ENCODE assay signal across 9 cellular contexts in the genomic region with DNA sequence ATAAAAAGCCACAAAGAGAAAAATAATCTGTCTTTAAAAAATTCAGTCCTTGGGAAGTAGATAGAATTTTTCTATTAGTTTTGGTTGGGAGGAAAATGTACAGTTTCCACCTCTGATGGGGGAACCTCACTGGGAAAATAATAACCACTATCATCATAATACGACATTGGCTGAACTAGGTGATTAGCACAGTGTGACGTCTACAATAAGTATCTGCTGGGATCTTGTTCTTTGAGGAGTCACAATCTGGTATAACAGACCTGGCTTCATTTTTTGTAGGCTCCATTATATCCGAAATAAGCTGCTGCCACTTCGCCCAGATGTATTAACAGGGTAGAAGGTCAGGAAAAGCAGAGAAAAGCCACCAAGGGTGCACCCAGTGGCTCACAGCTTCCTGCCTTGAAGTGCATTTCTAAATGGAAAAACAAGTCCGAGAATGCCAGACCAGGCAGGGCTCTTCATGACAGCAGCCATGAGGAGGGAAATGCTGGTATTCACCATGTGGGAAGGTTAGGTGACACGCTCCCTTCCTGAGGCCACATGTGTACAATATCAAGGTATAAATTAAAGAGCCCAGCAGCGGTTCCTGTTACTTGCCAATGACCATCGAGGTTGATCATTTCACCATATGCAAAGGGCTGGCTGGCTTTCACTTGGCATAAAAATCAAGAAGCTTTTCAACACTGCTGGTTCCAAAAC.
DNase-seq lines count a peak whose midpoint lies in the region; ATAC-seq and TF ChIP-seq lines count a peak whose summit lies in the region.
"Had no signal": no experiment of that assay in that cellular context is flagged by ENCODE, and none has a peak within 500 bp of the region (broad histone marks: within the 10 kb centered on the region; RNA-seq: fewer than 3 reads in every experiment).

No MANE protein-coding gene starts in this region.

- no peaks in the 10 kb centered on the region for H3F3A ChIP-seq in PC-9 (ENCODE audit: insufficient read depth, low read depth)

- no peaks in the 10 kb centered on the region for H4K20me1 ChIP-seq in PC-9 (ENCODE audit: insufficient read depth)

- H3K36me3 ChIP-seq in PC-9 (ENCODE audit: low read depth) = no peaks in the 10 kb centered on the region

- 0 out of 2 replicates have a peak overlapping the region, but pooled peaks have one; percentile 0 for H2AFZ ChIP-seq in PC-9

- no peaks in the 10 kb centered on the region for H3K79me2 ChIP-seq in PC-9 (ENCODE audit: low read depth)

- TF ChIP-seq CTCF in PC-9 (conservative IDR thresholded peaks at IDR 0.05) = no peak

- H3K9me2 ChIP-seq in PC-9 (ENCODE audit: insufficient read depth) = peaks cover 4% of the 10 kb centered on the region; the same call in 1 of the 2 replicates

- WGBS in right cardiac atrium = 61% methylated on average over 8 of the region's 8 CpGs

- no peaks in the 10 kb centered on the region for H3K4me1 ChIP-seq in right cardiac atrium (ENCODE audit: control insufficient read depth, insufficient read depth, low read length)
- H3K4me1 ChIP-seq in PC-9 (replicated peaks; ENCODE audit: insufficient read depth) = no peaks in the 10 kb centered on the region

- DNase-seq in right cardiac atrium = peak in 2 of 3 donors; percentile 22 to 41
- no peak for DNase-seq in Right ventricle myocardium inferior (ENCODE audit: missing footprints)
- DNase-seq in PC-9 = no peak
- no peak for DNase-seq in KG1 (lab: John Stamatoyannopoulos, UW)
- no peak for DNase-seq in A172 (ENCODE audit: low spot score)
- DNase-seq: DMS79 treated with DMSO at 0.1 percent for 48 hours, Right ventricle myocardium superior had no signal

- intact Hi-C loops in right cardiac atrium (cut with DNase I) = loop anchor here in 2 of 4 donors (10.0 kb wide), 2 partner anchors 142 to 372 kb away; no protein-coding TSS in a partner anchor
- intact Hi-C loops in Right ventricle myocardium inferior (cut with DNase I) = loop anchor here (5.0 to 10.0 kb wide), 2 partner anchors 142 to 365 kb away; no protein-coding TSS in a partner anchor
- intact Hi-C loops in PC-9 (cut with micrococcal nuclease; ENCODE audit: unreplicated experiment) = loop anchor here (5.0 to 10.0 kb wide), 3 partner anchors 202 to 1478 kb away; no protein-coding TSS in a partner anchor

- H3K4me3 ChIP-seq in right cardiac atrium (ENCODE audit: low read length) (no peak overlapping the region), PC-9 (no peak overlapping the region)

- ATAC-seq in right cardiac atrium = peak in 1 of 2 donors; percentile 14
- ATAC-seq in Right ventricle myocardium inferior = no peak
- ATAC-seq in esophagus mucosa = peak; percentile 14
- ATAC-seq in GM18909 (IDR thresholded peaks at IDR 0.05; ENCODE audit: poor library complexity, unreplicated experiment) = no peak

- CTCF ChIA-PET in PC-9 (lab: Charles Lee) = no interaction called here

- H3K27ac ChIP-seq in right cardiac atrium (ENCODE audit: low read length) (no peak overlapping the region), PC-9 (no peak overlapping the region)

- H3K9me3 ChIP-seq in right cardiac atrium (ENCODE audit: control insufficient read depth, low read length) (no peaks in the 10 kb centered on the region), PC-9 (ENCODE audit: insufficient read depth, low read depth) (no peaks in the 10 kb centered on the region)

- POLR2A ChIA-PET in PC-9 (lab: Charles Lee; ENCODE audit: unreplicated experiment) = interaction anchor here (0.6 kb wide), 1 partner anchor 804 kb away, joined by 6 read pairs; no protein-coding TSS in a partner anchor

- H3K4me2 ChIP-seq in PC-9 = no peak overlapping the region

- no peaks in the 10 kb centered on the region for H3K27me3 ChIP-seq in right cardiac atrium (ENCODE audit: control insufficient read depth, insufficient read depth)
- no peaks in the 10 kb centered on the region for H3K27me3 ChIP-seq in PC-9 (ENCODE audit: insufficient read depth, low read depth)

- no TSS peak for BruUV-seq in PC-9 (replicated peaks; lab: Mats Ljungman, UMichigan)

Comparison
In these comparisons a context has a peak if more than half of its experiments do, and no peak if none do; other contexts are left out.
1. DNase-seq: peak in right cardiac atrium (2 of 3); none in Right ventricle myocardium inferior (single experiment), PC-9 (0 of 2), KG1 (single experiment) and A172 (single experiment).